8 cellular contexts compared by ENCODE assay signal in genomic region chr4:153486281-153487151, GRCh38. TPM values are rescaled to one million over a fixed set of nuclear protein-coding genes. Genes with fewer than 3 reads are reported as not detected.
DNase-seq lines count a peak whose midpoint lies in the region; ATAC-seq lines count a peak whose summit lies in the region.

No MANE protein-coding gene starts in this region.

- H3K36me3 Mint-ChIP-seq in activated T-helper 2 cell treated with anti-CD3 and anti-CD28 coated beads, Interferon-gamma antibody, Interleukin-2, Interleukin-4, amounts not matched to agents 10 μg/mL and 5 μg/mL and 100 μg/mL, durations not matched to agents 14 hours and 24 hours and 36 hours (ENCODE audit: low read depth) = peaks cover 22% of the 10 kb centered on the region

- intact Hi-C loops in activated T-helper 2 cell treated with anti-CD3 and anti-CD28 coated beads, Interferon-gamma antibody, Interleukin-2, Interleukin-4, amounts not matched to agents 10 μg/mL and 5 μg/mL and 100 μg/mL, durations not matched to agents 14 hours and 24 hours and 36 hours (cut with micrococcal nuclease) = loop anchor here (5.0 kb wide), 1 partner anchor 166 kb away; no protein-coding TSS in a partner anchor

- DNase-seq in AG08396 (ENCODE audit: low spot score) (peak; percentile 80), HCEC 1CT (peak; percentile 67), iPS-NIHi11 (ENCODE audit: low spot score) (peak; percentile 60), stromal cell of bone marrow (ENCODE audit: low read depth) (peak; percentile 57), NCI-H526 treated with DMSO at 0.1 percent for 48 hours (lab: John Stamatoyannopoulos, UW) (no peak), putamen (ENCODE audit: low spot score) (no peak)
- DNase-seq in activated T-helper 2 cell treated with anti-CD3 and anti-CD28 coated beads, Interferon-gamma antibody, Interleukin-2, Interleukin-4, amounts not matched to agents 10 μg/mL and 5 μg/mL and 100 μg/mL, durations not matched to agents 14 hours and 24 hours and 36 hours (ENCODE audit: low spot score) = no peak

- peaks cover 62% of the 10 kb centered on the region for H3K4me1 Mint-ChIP-seq in activated T-helper 2 cell treated with anti-CD3 and anti-CD28 coated beads, Interferon-gamma antibody, Interleukin-2, Interleukin-4, amounts not matched to agents 10 μg/mL and 5 μg/mL and 100 μg/mL, durations not matched to agents 14 hours and 24 hours and 36 hours (ENCODE audit: low read depth)

- no peaks in the 10 kb centered on the region for H3K27me3 Mint-ChIP-seq in activated T-helper 2 cell treated with anti-CD3 and anti-CD28 coated beads, Interferon-gamma antibody, Interleukin-2, Interleukin-4, amounts not matched to agents 10 μg/mL and 5 μg/mL and 100 μg/mL, durations not matched to agents 14 hours and 24 hours and 36 hours (ENCODE audit: low read depth)

- peak overlapping the region; percentile 64 for H3K4me3 Mint-ChIP-seq in activated T-helper 2 cell treated with anti-CD3 and anti-CD28 coated beads, Interferon-gamma antibody, Interleukin-2, Interleukin-4, amounts not matched to agents 10 μg/mL and 5 μg/mL and 100 μg/mL, durations not matched to agents 14 hours and 24 hours and 36 hours (ENCODE audit: low read depth)

- no peak for ATAC-seq in GM18511 (IDR thresholded peaks at IDR 0.05; ENCODE audit: unreplicated experiment)

- no peaks in the 10 kb centered on the region for H3K9me3 Mint-ChIP-seq in activated T-helper 2 cell treated with anti-CD3 and anti-CD28 coated beads, Interferon-gamma antibody, Interleukin-2, Interleukin-4, amounts not matched to agents 10 μg/mL and 5 μg/mL and 100 μg/mL, durations not matched to agents 14 hours and 24 hours and 36 hours

- peak overlapping the region; percentile 90 for H3K27ac Mint-ChIP-seq in activated T-helper 2 cell treated with anti-CD3 and anti-CD28 coated beads, Interferon-gamma antibody, Interleukin-2, Interleukin-4, amounts not matched to agents 10 μg/mL and 5 μg/mL and 100 μg/mL, durations not matched to agents 14 hours and 24 hours and 36 hours

RNA-seq across cellular contexts. Expression of gene TMEM131L, which starts 20.4 kb away (rescaled TPM):
- 28.1 and 29.7 TPM in 2 replicates for total RNA-seq in activated T-helper 2 cell treated with anti-CD3 and anti-CD28 coated beads, Interferon-gamma antibody, Interleukin-2, Interleukin-4, amounts not matched to agents 10 μg/mL and 5 μg/mL and 100 μg/mL, durations not matched to agents 14 hours and 24 hours and 36 hours

Comparison
In these comparisons a context has a peak if more than half of its experiments do, and no peak if none do; other contexts are left out.
1. DNase-seq: peak in AG08396 (single experiment), HCEC 1CT (single experiment), iPS-NIHi11 (single experiment) and stromal cell of bone marrow (single experiment); none in activated T-helper 2 cell treated with anti-CD3 and anti-CD28 coated beads, Interferon-gamma antibody, Interleukin-2, Interleukin-4, amounts not matched to agents 10 μg/mL and 5 μg/mL and 100 μg/mL, durations not matched to agents 14 hours and 24 hours and 36 hours (single experiment), NCI-H526 treated with DMSO at 0.1 percent for 48 hours (single experiment) and putamen (single experiment).